20 cellular contexts compared by ENCODE assay signal in genomic region chr6:147132889-147133288, GRCh38.
DNase-seq lines count a peak whose midpoint lies in the region; ATAC-seq, FAIRE-seq and TF ChIP-seq lines count a peak whose summit lies in the region.
"Had no signal": no experiment of that assay in that cellular context is flagged by ENCODE, and none has a peak within 500 bp of the region (broad histone marks: within the 10 kb centered on the region; RNA-seq: fewer than 3 reads in every experiment).

No MANE protein-coding gene starts in this region.

- no peak overlapping the region for H3K4me2 ChIP-seq in GM23248 (ENCODE audit: unreplicated experiment)
- H3K4me2 ChIP-seq in K562 (ENCODE audit: insufficient read depth, low read length): no peak overlapping the region

- H3K27me3 ChIP-seq in GM23248 (replicated peaks; ENCODE audit: insufficient read depth) (no peaks in the 10 kb centered on the region), K562 (ENCODE audit: control insufficient read depth in 2 of 2, insufficient read depth in 2 of 2, low read length in 2 of 2) (no peaks in the 10 kb centered on the region), iPS-20b (ENCODE audit: insufficient read depth, low read length) (no peaks in the 10 kb centered on the region)

- H3K4me3 ChIP-seq in GM23248 (no peak overlapping the region), K562 (no peak overlapping the region), iPS-20b (ENCODE audit: low read length) (no peak overlapping the region)
- H3K4me3 ChIP-seq: prostate gland had no signal

- no peaks in the 10 kb centered on the region for H4K20me1 ChIP-seq in GM23248 (ENCODE audit: insufficient read depth)
- H4K20me1 ChIP-seq in K562 (replicated peaks; ENCODE audit: control insufficient read depth, insufficient read depth, low read length): no peaks in the 10 kb centered on the region

- H3K4me1 ChIP-seq in GM23248 (ENCODE audit: insufficient read depth) (peaks cover 24% of the 10 kb centered on the region), K562 (replicated peaks in 1 of 2; ENCODE audit: control insufficient read depth in 2 of 2, insufficient read depth in 2 of 2, low read length in 2 of 2) (peaks cover 3 to 13% of the 10 kb centered on the region in 2 experiments; a peak in 3 of 5 replicates), iPS-20b (ENCODE audit: insufficient read depth, low read length) (peaks cover 20% of the 10 kb centered on the region)
- H3K4me1 ChIP-seq: prostate gland had no signal

- H3K36me3 ChIP-seq in GM23248 (ENCODE audit: low read depth) (no peaks in the 10 kb centered on the region), K562 (ENCODE audit: control insufficient read depth, insufficient read depth, low read length) (no peaks in the 10 kb centered on the region), iPS-20b (ENCODE audit: insufficient read depth, low read depth, low read length) (no peaks in the 10 kb centered on the region)
- H3K36me3 ChIP-seq: prostate gland had no signal

- H2AFZ ChIP-seq in GM23248 (0 out of 2 replicates have a peak overlapping the region, but pooled peaks have one; percentile 10), K562 (ENCODE audit: low read depth, low read length) (peak overlapping the region; percentile 63)

- no peaks in the 10 kb centered on the region for H3K79me2 ChIP-seq in GM23248 (ENCODE audit: insufficient read depth)
- no peaks in the 10 kb centered on the region for H3K79me2 ChIP-seq in K562 (ENCODE audit: control insufficient read depth, insufficient read depth, low read length)

- no peak for TF ChIP-seq CTCF in K562 (IDR thresholded peaks at IDR 0.05 in 2 of 3, conservative IDR thresholded peaks at IDR 0.05 in 1 of 3; ENCODE audit: insufficient read depth in 2 of 3, low read depth in 1 of 3, low read length in 3 of 3)

- WGBS in GM23248 (ENCODE audit: low coverage in 1 of 2, low lambda C conversion rate in 2 of 2, missing lambda C conversion rate in 2 of 2), 2 experiments: 92 to 99% methylated on average over 3 of the region's 3 CpGs
- 33% methylated on average over 3 of the region's 3 CpGs for WGBS in K562 (ENCODE audit: insufficient coverage, low coverage, missing lambda C conversion rate)

- intact Hi-C loops in K562 (cut with micrococcal nuclease): no loop called here

- no peak for FAIRE-seq in K562 (lab: Jason Lieb, UNC)

- CTCF ChIA-PET in K562 (lab: Yijun Ruan, JAX; ENCODE audit: low intra/inter-chr PET ratio): interaction anchor here (0.6 kb wide), 1 partner anchor 76 kb away, joined by 3 read pairs; no protein-coding TSS in a partner anchor

- in situ Hi-C loops in GM23248 (cut with MboI): no loop called here
- in situ Hi-C loops in K562 (cut with MboI): no loop called here

- H3K27ac ChIP-seq in GM23248: peak overlapping the region; percentile 16
- peak overlapping the region; percentile 6; the same call in 1 of the 3 replicates for H3K27ac ChIP-seq in K562 (ENCODE audit: extremely low read depth, low read depth, low read length)
- no peak overlapping the region for H3K27ac ChIP-seq in iPS-20b (ENCODE audit: low read length)
- H3K27ac ChIP-seq: prostate gland, RWPE1 had no signal

- DNase-seq in GM23248 (peak; percentile 67), NCI-H1930 (lab: John Stamatoyannopoulos, UW) (peak; percentile 71 to 85), K562 (ENCODE audit: extremely low read depth in 1 of 4, low spot score in 3 of 4) (no peak), epidermal melanocyte (ENCODE audit: insufficient read length, low spot score) (no peak), cerebellar nuclear complex (lab: John Stamatoyannopoulos, UW) (no peak)
- DNase-seq: activated effector memory CD4-positive, alpha-beta T cell treated with anti-CD3 and anti-CD28 coated beads, Interleukin-2, amount 50 U/mL, for 16 hours; Calu3; foreskin melanocyte; KBM-7; mammary epithelial cell; naive thymus-derived CD8-positive, alpha-beta T cell; NCI-H1092 treated with DMSO at 0.1 percent for 48 hours; NCI-H446; stimulated activated CD4-positive, alpha-beta T cell treated with anti-CD3 and anti-CD28 coated beads, Interleukin-15, amount 100 ng/mL, for 24 hours had no signal

- no peak; the same call in 1 of the 2 replicates for TF ChIP-seq EP300 in K562 (IDR thresholded peaks at IDR 0.05; ENCODE audit: low read length)

- BruUV-seq in K562 (replicated peaks; lab: Mats Ljungman, UMichigan): no TSS peak

- ATAC-seq in K562: peak; percentile 20; the same call in 2 of the 3 replicates
- ATAC-seq in GM18873 (IDR thresholded peaks at IDR 0.05; ENCODE audit: low FRiP score, unreplicated experiment): no peak
- ATAC-seq in HG03432 (IDR thresholded peaks at IDR 0.05; ENCODE audit: unreplicated experiment): no peak
- ATAC-seq: naive thymus-derived CD8-positive, alpha-beta T cell; WTC11 had no signal

- no peak overlapping the region for H3K9ac ChIP-seq in GM23248
- H3K9ac ChIP-seq in K562 (ENCODE audit: insufficient read depth in 1 of 2, low read depth in 2 of 2, low read length in 2 of 2): no peak overlapping the region
- peak overlapping the region; percentile 27; the same call in 1 of the 2 replicates for H3K9ac ChIP-seq in iPS-20b (ENCODE audit: low read depth, low read length)

- no peak for TF ChIP-seq POLR2A in K562 (conservative IDR thresholded peaks at IDR 0.05)

- TF ChIP-seq RAD21 in K562 (CRISPR knock-in tag; conservative IDR thresholded peaks at IDR 0.05 in 1 of 2, IDR thresholded peaks at IDR 0.05 in 1 of 2): no peak

- H3K9me1 ChIP-seq in K562 (ENCODE audit: control insufficient read depth, insufficient read depth, low read length): no peaks in the 10 kb centered on the region

- H3K9me2 ChIP-seq in GM23248 (ENCODE audit: insufficient read depth): peaks cover 13% of the 10 kb centered on the region; the same call in 1 of the 2 replicates

- H3K9me3 ChIP-seq in GM23248 (ENCODE audit: low read depth) (no peaks in the 10 kb centered on the region), K562 (replicated peaks; ENCODE audit: control insufficient read depth, insufficient read depth, low read depth, low read length) (no peaks in the 10 kb centered on the region), iPS-20b (ENCODE audit: insufficient read depth, low read depth, low read length) (no peaks in the 10 kb centered on the region)
- H3K9me3 ChIP-seq: prostate gland had no signal

- peaks cover 20% of the 10 kb centered on the region; the same call in 1 of the 2 replicates for H3F3A ChIP-seq in GM23248 (ENCODE audit: insufficient read depth)

- POLR2A ChIA-PET in K562 (lab: Yijun Ruan, JAX): no interaction called here

TF ChIP-seq in K562, 482 proteins besides CTCF, POLR2A, EP300 and RAD21 (continues in another document):
- TF ChIP-seq MAFG (tag; conservative IDR thresholded peaks at IDR 0.05): peak; percentile 64
- peak; percentile 76 for TF ChIP-seq NFE2 (IDR thresholded peaks at IDR 0.05; ENCODE audit: low read depth)
- TF ChIP-seq, protein P1, sequence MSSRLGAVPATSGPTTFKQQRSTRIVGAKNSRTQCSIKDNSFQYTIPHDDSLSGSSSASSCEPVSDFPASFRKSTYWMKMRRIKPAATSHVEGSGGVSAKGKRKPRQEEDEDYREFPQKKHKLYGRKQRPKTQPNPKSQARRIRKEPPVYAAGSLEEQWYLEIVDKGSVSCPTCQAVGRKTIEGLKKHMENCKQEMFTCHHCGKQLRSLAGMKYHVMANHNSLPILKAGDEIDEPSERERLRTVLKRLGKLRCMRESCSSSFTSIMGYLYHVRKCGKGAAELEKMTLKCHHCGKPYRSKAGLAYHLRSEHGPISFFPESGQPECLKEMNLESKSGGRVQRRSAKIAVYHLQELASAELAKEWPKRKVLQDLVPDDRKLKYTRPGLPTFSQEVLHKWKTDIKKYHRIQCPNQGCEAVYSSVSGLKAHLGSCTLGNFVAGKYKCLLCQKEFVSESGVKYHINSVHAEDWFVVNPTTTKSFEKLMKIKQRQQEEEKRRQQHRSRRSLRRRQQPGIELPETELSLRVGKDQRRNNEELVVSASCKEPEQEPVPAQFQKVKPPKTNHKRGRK (tag; IDR thresholded peaks at IDR 0.05): no peak
- no peak for TF ChIP-seq SREBF1 (IDR thresholded peaks at IDR 0.05; ENCODE audit: borderline replicate concordance, low read depth, low read length)
- no peak for TF ChIP-seq ZNF695 (CRISPR knock-in tag; IDR thresholded peaks at IDR 0.05)
- peak; percentile 90 for TF ChIP-seq ADNP (tag; IDR thresholded peaks at IDR 0.05)
- TF ChIP-seq ZNF175 (CRISPR knock-in tag; IDR thresholded peaks at IDR 0.05; ENCODE audit: low read depth): 0 out of 2 replicates have a peak, but pooled peaks have one; percentile 28
- TF ChIP-seq ZNF24 (IDR thresholded peaks at IDR 0.05): peak; percentile 48; the same call in 1 of the 2 replicates
- peak; percentile 88; the same call in 1 of the 2 replicates for TF ChIP-seq SOX6 (IDR thresholded peaks at IDR 0.05)
- peak; percentile 81 for TF ChIP-seq ZNF584 (CRISPR knock-in tag; IDR thresholded peaks at IDR 0.05; ENCODE audit: low read depth)
- TF ChIP-seq SMAD4 (CRISPR knock-in tag; conservative IDR thresholded peaks at IDR 0.05): peak; percentile 62
- TF ChIP-seq ZNF395 (CRISPR knock-in tag; IDR thresholded peaks at IDR 0.05): peak; percentile 39; the same call in 1 of the 2 replicates
- TF ChIP-seq SUPT5H (IDR thresholded peaks at IDR 0.05): no peak
- peak; percentile 60; the same call in 1 of the 2 replicates for TF ChIP-seq JUND (IDR thresholded peaks at IDR 0.05; ENCODE audit: borderline replicate concordance, low read depth, low read length)
- peak; percentile 81; the same call in 2 of the 3 replicates for TF ChIP-seq JUND (tag; IDR thresholded peaks at IDR 0.05; ENCODE audit: borderline replicate concordance, low read depth, low read length)
- peak; percentile 41; the same call in 1 of the 2 replicates for TF ChIP-seq ARID1B (IDR thresholded peaks at IDR 0.05)
- TF ChIP-seq ATF1 (CRISPR knock-in tag; IDR thresholded peaks at IDR 0.05): no peak
- 0 out of 2 replicates have a peak, but pooled peaks have one; percentile 9 for TF ChIP-seq ATF1 (tag; IDR thresholded peaks at IDR 0.05)
- TF ChIP-seq RCOR1 (IDR thresholded peaks at IDR 0.05; ENCODE audit: borderline replicate concordance in 1 of 2, low read depth in 2 of 2, low read length in 2 of 2): peak in 1 of 2 experiments; percentile 81; a peak in 2 of 4 replicates
- TF ChIP-seq TAF7 (tag; IDR thresholded peaks at IDR 0.05): no peak
- TF ChIP-seq CXXC5 (CRISPR knock-in tag; IDR thresholded peaks at IDR 0.05): peak; percentile 44

Comparison
In these comparisons a context has a peak if more than half of its experiments do, and no peak if none do; other contexts are left out.
1. DNase-seq: peak in GM23248 (single experiment) and NCI-H1930 (2 of 2); none in K562 (0 of 4), epidermal melanocyte (single experiment) and cerebellar nuclear complex (0 of 2).